ENCODE assay signal across 8 cellular contexts in genomic region chr20:20017001-20017851, GRCh38. TPM values are rescaled to one million over a fixed set of nuclear protein-coding genes. Genes with fewer than 3 reads are reported as not detected.
DNase-seq lines count a peak whose midpoint lies in the region; ATAC-seq and TF ChIP-seq lines count a peak whose summit lies in the region.

Gene NAA20 (plus strand): TSS chr20:20017362. CDS start chr20:20017397, 35 bp downstream.

- 0 to 1% (median 1%) methylated on average over 13 to 82 of the region's 82 CpGs for WGBS in adrenal gland, 4 donors
- WGBS in heart right ventricle, 2 donors = 0 to 1% methylated on average over 81 to 82 of the region's 82 CpGs

- no peaks in the 10 kb centered on the region for H3K9me3 Mint-ChIP-seq in T-cell

- ATAC-seq in HG02759 (IDR thresholded peaks at IDR 0.05; ENCODE audit: unreplicated experiment) = peak; percentile 98
- peak; percentile 97 to 99 (median 98) for ATAC-seq in T-cell (replicated peaks in 1 of 4)
- peak; percentile 98 to 99 (median 99) for ATAC-seq in heart right ventricle
- peak; percentile 99 for ATAC-seq in upper lobe of right lung

- intact Hi-C loops in adrenal gland (cut with DNase I) (loop anchor here in 1 of 2 donors (5.0 kb wide), 1 partner anchor 35 kb away; the partner anchor contains the start of genes CFAP61 and CRNKL1), heart right ventricle (cut with DNase I) (loop anchor here in 1 of 10 donors (5.0 kb wide), 1 partner anchor 325 kb away; no protein-coding TSS in a partner anchor), posterior vena cava (cut with DNase I) (no loop called here), upper lobe of right lung (cut with DNase I) (no loop called here)

- peak in 1 of 2 donors; percentile 53 for TF ChIP-seq POLR2A in adrenal gland (IDR thresholded peaks at IDR 0.05)

- peak within 1 kb of the TSS; percentile 91 to 94 for H3K27ac Mint-ChIP-seq in T-cell

- CTCF ChIA-PET in T-cell (lab: Charles Lee) = interaction anchor here in 1 of 2 donors (1.1 to 1.9 kb wide), 3 partner anchors 34 to 1451 kb away, joined by 3 to 14 read pairs (median 5); partner anchors contain the start of genes CFAP61 and CRNKL1

- TF ChIP-seq CTCF in GM12875 (IDR thresholded peaks at IDR 0.05; ENCODE audit: borderline replicate concordance, insufficient read depth, low read depth, low read length) (peak; percentile 88), adrenal gland (IDR thresholded peaks at IDR 0.05) (peak; percentile 64 to 95 (median 84)), heart right ventricle (IDR thresholded peaks at IDR 0.05) (peak; percentile 63 to 86 (median 77)), upper lobe of right lung (IDR thresholded peaks at IDR 0.05) (peak; percentile 83)

- peaks cover 5 to 34% of the 10 kb centered on the region in 2 donors for H3K4me1 ChIP-seq in adrenal gland (replicated peaks in 1 of 2)
- peaks cover 2 to 59% (median 41%) of the 10 kb centered on the region in 9 donors for H3K4me1 ChIP-seq in heart right ventricle
- H3K4me1 ChIP-seq in upper lobe of right lung = peaks cover 27% of the 10 kb centered on the region

- peaks cover 60 to 63% (median 61%) of the 10 kb centered on the region in 3 donors for H3K4me1 Mint-ChIP-seq in T-cell

- DNase-seq in NCI-H128 (lab: John Stamatoyannopoulos, UW; ENCODE audit: unreplicated experiment) (peak; percentile 80), T-cell (peak; percentile 75 to 91 (median 87)), adrenal gland (peak; percentile 92 to 97 (median 95)), heart right ventricle (peak; percentile 94), posterior vena cava (ENCODE audit: low spot score) (peak; percentile 99), upper lobe of right lung (peak; percentile 97)

- no peaks in the 10 kb centered on the region for H3K36me3 ChIP-seq in adrenal gland (replicated peaks in 1 of 2)
- peaks cover 0 to 18% (median 0%) of the 10 kb centered on the region in 9 donors for H3K36me3 ChIP-seq in heart right ventricle
- H3K36me3 ChIP-seq in upper lobe of right lung = no peaks in the 10 kb centered on the region

- H3K9me3 ChIP-seq in adrenal gland (replicated peaks in 1 of 3) = no peaks in the 10 kb centered on the region
- no peaks in the 10 kb centered on the region for H3K9me3 ChIP-seq in heart right ventricle
- no peaks in the 10 kb centered on the region for H3K9me3 ChIP-seq in upper lobe of right lung

- H3K27ac ChIP-seq in adrenal gland (peak within 1 kb of the TSS in 4 of 5 donors; percentile 59 to 77 (median 66)), heart right ventricle (peak within 1 kb of the TSS; percentile 54 to 91 (median 82)), upper lobe of right lung (peak within 1 kb of the TSS; percentile 80)

- H3K36me3 Mint-ChIP-seq in T-cell = peaks cover 3% of the 10 kb centered on the region

- POLR2A ChIA-PET in T-cell (lab: Charles Lee) = interaction anchor here in 1 of 2 donors (1.0 kb wide), 2 partner anchors 10 to 35 kb away, joined by 3 to 5 read pairs; partner anchors contain the start of genes CFAP61 and CRNKL1

- H3K27me3 Mint-ChIP-seq in T-cell = no peaks in the 10 kb centered on the region

- H3K4me3 Mint-ChIP-seq in T-cell = peak within 1 kb of the TSS; percentile 86 to 90 (median 89)

- no peaks in the 10 kb centered on the region for H3K27me3 ChIP-seq in adrenal gland
- no peaks in the 10 kb centered on the region for H3K27me3 ChIP-seq in heart right ventricle
- no peaks in the 10 kb centered on the region for H3K27me3 ChIP-seq in upper lobe of right lung

- peak within 1 kb of the TSS; percentile 69 for H3K4me3 ChIP-seq in GM12875 (ENCODE audit: low read depth, low read length)
- H3K4me3 ChIP-seq in adrenal gland = peak within 1 kb of the TSS; percentile 78 to 97 (median 90)
- H3K4me3 ChIP-seq in heart right ventricle = peak within 1 kb of the TSS; percentile 66 to 98 (median 94)
- H3K4me3 ChIP-seq in upper lobe of right lung = peak within 1 kb of the TSS; percentile 97

RNA-seq across cellular contexts. Expression of gene NAA20, which starts in this region (rescaled TPM):
- 10 to 100 TPM; 21.7 to 35.6 (median 35.0) TPM for total RNA-seq in T-cell
- total RNA-seq in adrenal gland = 10 to 100 TPM; 19.4 to 75.7 (median 49.4) TPM
- polyA plus RNA-seq in adrenal gland = 100 to 1,000 TPM in 2 of 3 donors, 10 to 100 TPM in 1; 95.3 to 124 (median 115) TPM
- 10 to 100 TPM; 53.7 to 68.0 (median 62.5) TPM for total RNA-seq in heart right ventricle
- 10 to 100 TPM; 96.4 to 98.1 TPM for polyA plus RNA-seq in heart right ventricle
- total RNA-seq in posterior vena cava = 10 to 100 TPM; 45.3 to 48.4 TPM
- 63.1 TPM for total RNA-seq in upper lobe of right lung

Comparison
In these comparisons a context has a peak if more than half of its experiments do, and no peak if none do; other contexts are left out.
1. Peak in every context shown above with its lines: DNase-seq, ATAC-seq, H3K4me3 ChIP-seq and H3K27ac ChIP-seq.